1 cellular context compared by ENCODE assay signal in the genomic region with DNA sequence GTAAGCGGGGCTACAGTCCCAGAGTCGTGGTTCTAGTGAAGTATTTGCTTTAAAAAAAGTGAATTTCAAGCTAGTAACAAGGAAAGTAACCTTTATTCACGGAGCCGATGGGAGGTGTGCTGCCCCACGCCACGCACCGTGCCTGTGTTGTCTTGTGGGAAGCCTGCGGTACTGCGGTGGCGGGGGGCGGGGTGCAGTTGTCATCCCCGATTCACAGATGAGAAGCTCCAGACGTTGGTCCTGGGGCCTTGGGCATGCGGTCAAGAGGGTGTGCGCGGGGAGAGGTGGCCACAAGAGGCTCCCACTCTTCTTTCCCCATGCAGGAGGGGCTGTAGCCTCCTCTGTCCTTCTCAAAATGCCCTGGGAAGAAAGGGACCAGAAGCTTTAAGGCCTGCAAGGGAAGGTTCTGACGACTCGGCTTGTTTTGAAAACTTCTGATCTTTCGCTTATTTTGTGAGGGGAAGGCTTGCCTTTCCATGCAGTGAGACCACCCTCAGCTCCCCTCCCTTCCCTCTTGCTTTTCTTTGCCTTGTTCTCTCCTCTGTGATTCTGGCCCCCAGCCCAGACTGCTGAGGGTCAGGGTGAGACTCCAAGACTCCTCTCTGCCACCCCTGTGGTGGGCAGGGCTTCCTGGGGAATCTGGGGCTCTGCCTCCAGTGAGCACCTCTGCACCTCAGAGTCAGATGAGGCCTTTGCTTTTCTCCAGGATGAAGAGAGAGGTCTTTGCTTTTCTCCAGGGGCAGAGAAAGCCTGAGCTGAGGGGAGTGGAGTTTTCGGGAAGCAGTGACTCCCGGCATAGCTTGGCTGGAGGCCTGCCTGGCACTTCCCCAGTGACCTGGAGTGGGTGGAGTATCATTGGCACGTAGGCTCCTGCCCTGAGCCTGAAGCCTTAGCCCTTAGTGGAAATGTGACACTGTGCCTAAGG.
TF ChIP-seq lines count a peak whose summit lies in the region.

No MANE protein-coding gene starts in this region.

TF ChIP-seq in GM23338, 12 proteins besides CTCF, POLR2A, EP300 and RAD21:
- TF ChIP-seq STAT1 (IDR thresholded peaks at IDR 0.05; ENCODE audit: unreplicated experiment), result no peak
- no peak for TF ChIP-seq POLR2AphosphoS5 (IDR thresholded peaks at IDR 0.05; ENCODE audit: low read depth)
- no peak for TF ChIP-seq ETS1 (IDR thresholded peaks at IDR 0.05)
- no peak for TF ChIP-seq ZNF114 (CRISPR knock-in tag; IDR thresholded peaks at IDR 0.05)
- TF ChIP-seq EZH2 (IDR thresholded peaks at IDR 0.05; ENCODE audit: low read depth, unreplicated experiment), result no peak
- TF ChIP-seq EZH2phosphoT487 (IDR thresholded peaks at IDR 0.05; ENCODE audit: unreplicated experiment), result no peak
- no peak for TF ChIP-seq ZNF462 (CRISPR knock-in tag; IDR thresholded peaks at IDR 0.05)
- TF ChIP-seq JUNB (IDR thresholded peaks at IDR 0.05; ENCODE audit: unreplicated experiment), result no peak
- TF ChIP-seq ZNF331 (CRISPR knock-in tag; IDR thresholded peaks at IDR 0.05; ENCODE audit: low read depth), result no peak
- TF ChIP-seq REST (IDR thresholded peaks at IDR 0.05; ENCODE audit: unreplicated experiment), result no peak
